1 cellular context compared by ENCODE assay signal in genomic region chr1:178093150-178093957, GRCh38.
TF ChIP-seq lines count a peak whose summit lies in the region.

No MANE protein-coding gene starts in this region.

TF ChIP-seq in HepG2, 621 proteins besides CTCF, POLR2A, EP300 and RAD21 (continued from another document and continues in another):
- TF ChIP-seq ZNF382 (CRISPR knock-in tag; IDR thresholded peaks at IDR 0.05; ENCODE audit: borderline replicate concordance) (no peak), ZNF513 (CRISPR knock-in tag; conservative IDR thresholded peaks at IDR 0.05) (no peak), ZNF30 (CRISPR knock-in tag; IDR thresholded peaks at IDR 0.05) (no peak), ZBTB46 (CRISPR knock-in tag; IDR thresholded peaks at IDR 0.05; ENCODE audit: borderline replicate concordance) (no peak), ZNF354B (CRISPR knock-in tag; IDR thresholded peaks at IDR 0.05) (no peak), ZNF740 (CRISPR knock-in tag; IDR thresholded peaks at IDR 0.05) (no peak), ARID2 (CRISPR knock-in tag; IDR thresholded peaks at IDR 0.05; ENCODE audit: borderline replicate concordance) (no peak), ZNF296 (CRISPR knock-in tag; conservative IDR thresholded peaks at IDR 0.05) (no peak), E2F2 (CRISPR knock-in tag; IDR thresholded peaks at IDR 0.05; ENCODE audit: borderline replicate concordance) (no peak), MXD3 (CRISPR knock-in tag; IDR thresholded peaks at IDR 0.05) (no peak), MATR3 (CRISPR knock-in tag; IDR thresholded peaks at IDR 0.05) (no peak), CEBPB (IDR thresholded peaks at IDR 0.05; ENCODE audit: borderline replicate concordance, low read depth, low read length) (no peak), SSRP1 (CRISPR knock-in tag; IDR thresholded peaks at IDR 0.05) (no peak), ZBTB1 (CRISPR knock-in tag; IDR thresholded peaks at IDR 0.05; ENCODE audit: borderline replicate concordance) (no peak), PAF1 (CRISPR knock-in tag; IDR thresholded peaks at IDR 0.05) (no peak), ATM (IDR thresholded peaks at IDR 0.05; ENCODE audit: borderline replicate concordance) (no peak), ZNF788 (CRISPR knock-in tag; IDR thresholded peaks at IDR 0.05; ENCODE audit: borderline replicate concordance) (peak; percentile 88), NONO (IDR thresholded peaks at IDR 0.05) (no peak), NONO (CRISPR knock-in tag; conservative IDR thresholded peaks at IDR 0.05) (no peak; the same call in 1 of the 2 replicates), ZNF558 (CRISPR knock-in tag; IDR thresholded peaks at IDR 0.05; ENCODE audit: borderline replicate concordance) (no peak), ZIK1 (CRISPR knock-in tag; IDR thresholded peaks at IDR 0.05; ENCODE audit: borderline replicate concordance, low read depth) (no peak; the same call in 1 of the 2 replicates), ZBTB25 (CRISPR knock-in tag; IDR thresholded peaks at IDR 0.05) (no peak; the same call in 1 of the 2 replicates), BHLHE40 (IDR thresholded peaks at IDR 0.05; ENCODE audit: low read length) (no peak), ZNF614 (CRISPR knock-in tag; IDR thresholded peaks at IDR 0.05; ENCODE audit: borderline replicate concordance) (no peak; the same call in 1 of the 2 replicates), REL (CRISPR knock-in tag; conservative IDR thresholded peaks at IDR 0.05) (no peak), RAD51 (IDR thresholded peaks at IDR 0.05; ENCODE audit: borderline replicate concordance) (no peak), MTA3 (CRISPR knock-in tag; IDR thresholded peaks at IDR 0.05) (no peak), THRA (CRISPR knock-in tag; IDR thresholded peaks at IDR 0.05; ENCODE audit: borderline replicate concordance) (no peak), ZNF891 (CRISPR knock-in tag; IDR thresholded peaks at IDR 0.05) (no peak), ZBTB49 (CRISPR knock-in tag; IDR thresholded peaks at IDR 0.05; ENCODE audit: borderline replicate concordance) (no peak), GATA4 (IDR thresholded peaks at IDR 0.05; ENCODE audit: borderline replicate concordance, low read depth) (no peak), ZNF24 (IDR thresholded peaks at IDR 0.05) (no peak), FOXC1 (CRISPR knock-in tag; IDR thresholded peaks at IDR 0.05; ENCODE audit: borderline replicate concordance) (no peak; the same call in 1 of the 2 replicates), MAZ (IDR thresholded peaks at IDR 0.05; ENCODE audit: borderline replicate concordance, low read depth, low read length) (no peak; the same call in 1 of the 2 replicates), MAZ (CRISPR knock-in tag; IDR thresholded peaks at IDR 0.05; ENCODE audit: low read depth) (peak; percentile 65), ZNF512B (CRISPR knock-in tag; IDR thresholded peaks at IDR 0.05; ENCODE audit: borderline replicate concordance) (no peak; the same call in 1 of the 2 replicates), BATF2 (CRISPR knock-in tag; IDR thresholded peaks at IDR 0.05) (no peak), ZNF225 (CRISPR knock-in tag; IDR thresholded peaks at IDR 0.05) (no peak), ZNF260 (CRISPR knock-in tag; IDR thresholded peaks at IDR 0.05; ENCODE audit: borderline replicate concordance, low read depth) (no peak), TRIM22 (IDR thresholded peaks at IDR 0.05) (no peak), IRF1 (CRISPR knock-in tag; IDR thresholded peaks at IDR 0.05; ENCODE audit: low read depth) (no peak)
